7 cellular contexts compared by ENCODE assay signal in the genomic region with DNA sequence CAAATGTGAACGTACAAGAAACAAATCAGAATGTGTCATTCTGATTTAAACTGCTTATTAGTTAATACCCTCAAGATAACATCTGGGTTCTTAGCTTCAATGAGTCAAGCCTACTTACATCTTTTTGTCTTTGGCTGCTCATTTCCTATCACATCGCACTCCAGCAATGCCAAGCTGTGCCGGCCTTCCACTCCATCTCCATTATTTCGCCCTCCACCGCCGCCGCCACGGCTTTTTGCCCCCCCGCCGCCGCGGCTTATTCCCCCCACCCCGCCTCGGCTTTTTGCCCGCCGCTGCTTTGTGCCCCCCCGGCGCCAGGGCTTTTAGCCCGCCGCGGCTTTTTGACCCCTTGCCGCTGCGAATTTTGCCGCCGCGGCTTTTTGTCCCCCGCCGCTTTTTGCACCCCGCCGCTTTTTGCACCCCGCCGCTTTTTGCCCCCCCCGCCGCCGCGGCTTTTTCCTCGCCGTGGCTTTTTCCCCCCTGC.
DNase-seq lines count a peak whose midpoint lies in the region; TF ChIP-seq lines count a peak whose summit lies in the region.
"Not testable (repeated sequence)": the region's sequence is repeated elsewhere in the genome, so short reads cannot be mapped to it uniquely, and the experiment has no call there.

No MANE protein-coding gene starts in this region.

- intact Hi-C loops in activated CD4-positive, alpha-beta T cell treated with anti-CD3 and anti-CD28 coated beads, Interleukin-2, amount 10 ng/mL, durations not matched to agents 24 days and 14 days (cut with micrococcal nuclease), result loop anchor here (10.0 kb wide), 1 partner anchor 119 kb away; no protein-coding TSS in a partner anchor
- intact Hi-C loops in lower leg skin (cut with DNase I; ENCODE audit: low total_unique reads); sigmoid colon (cut with DNase I): not testable (repeated sequence)

- peak overlapping the region; percentile 62 for H3K27ac Mint-ChIP-seq in activated CD4-positive, alpha-beta T cell treated with anti-CD3 and anti-CD28 coated beads, Interleukin-2, amount 10 ng/mL, durations not matched to agents 24 days and 14 days

- H3K4me1 ChIP-seq in sigmoid colon, result not testable (repeated sequence)

- not testable (repeated sequence) for H3K36me3 ChIP-seq in H7 (replicated peaks; ENCODE audit: control insufficient read depth, insufficient read depth, low read length); sigmoid colon

- DNase-seq in H7; activated CD4-positive, alpha-beta T cell treated with anti-CD3 and anti-CD28 coated beads, Interleukin-2, amount 10 ng/mL, durations not matched to agents 24 days and 14 days; lower leg skin (ENCODE audit: low spot score in 2 of 2); sigmoid colon: not testable (repeated sequence)
- DNase-seq in NCI-H748 (lab: John Stamatoyannopoulos, UW; ENCODE audit: unreplicated experiment) (peak; percentile 54), astrocyte of the hippocampus (ENCODE audit: low read depth, low spot score) (peak; percentile 42), fibroblast of mammary gland (ENCODE audit: low read depth) (peak; percentile 48)

- H3K4me3 Mint-ChIP-seq in activated CD4-positive, alpha-beta T cell treated with anti-CD3 and anti-CD28 coated beads, Interleukin-2, amount 10 ng/mL, durations not matched to agents 24 days and 14 days, result peak overlapping the region; percentile 77

- TF ChIP-seq CTCF in fibroblast of mammary gland (conservative IDR thresholded peaks at IDR 0.05; ENCODE audit: control insufficient read depth, insufficient read depth, low read depth, low read length); lower leg skin (IDR thresholded peaks at IDR 0.05); sigmoid colon (IDR thresholded peaks at IDR 0.05): not testable (repeated sequence)

- not testable (repeated sequence) for H3K27me3 Mint-ChIP-seq in activated CD4-positive, alpha-beta T cell treated with anti-CD3 and anti-CD28 coated beads, Interleukin-2, amount 10 ng/mL, durations not matched to agents 24 days and 14 days

- peaks cover 11% of the 10 kb centered on the region for H3K36me3 Mint-ChIP-seq in activated CD4-positive, alpha-beta T cell treated with anti-CD3 and anti-CD28 coated beads, Interleukin-2, amount 10 ng/mL, durations not matched to agents 24 days and 14 days (ENCODE audit: low read depth)

- H3K9me3 ChIP-seq in sigmoid colon, result not testable (repeated sequence)

- peak overlapping the region in 3 of 4 donors; percentile 48 to 77 (median 73) for H3K27ac ChIP-seq in sigmoid colon

- TF ChIP-seq POLR2A in lower leg skin (IDR thresholded peaks at IDR 0.05); sigmoid colon (IDR thresholded peaks at IDR 0.05): not testable (repeated sequence)

- 4 to 6% methylated on average over 15 to 36 of the region's 38 CpGs for WGBS in lower leg skin, 2 donors
- 3 to 6% methylated on average over 37 to 38 of the region's 38 CpGs for WGBS in sigmoid colon, 2 donors

- H3K9me3 Mint-ChIP-seq in activated CD4-positive, alpha-beta T cell treated with anti-CD3 and anti-CD28 coated beads, Interleukin-2, amount 10 ng/mL, durations not matched to agents 24 days and 14 days, result not testable (repeated sequence)

- H3K4me1 Mint-ChIP-seq in activated CD4-positive, alpha-beta T cell treated with anti-CD3 and anti-CD28 coated beads, Interleukin-2, amount 10 ng/mL, durations not matched to agents 24 days and 14 days, result not testable (repeated sequence)

- H3K27me3 ChIP-seq in H7 (ENCODE audit: control insufficient read depth, insufficient read depth, low read length), result peaks cover 12% of the 10 kb centered on the region
- H3K27me3 ChIP-seq in sigmoid colon, result not testable (repeated sequence)

- peak overlapping the region; percentile 42 for H3K4me3 ChIP-seq in H7 (ENCODE audit: insufficient read depth, low read depth, low read length)
- H3K4me3 ChIP-seq in fibroblast of mammary gland (ENCODE audit: control insufficient read depth, low read depth, low read length), result peak overlapping the region; percentile 29
- peak overlapping the region; percentile 24 for H3K4me3 ChIP-seq in lower leg skin (ENCODE audit: low read depth, poor library complexity, severe bottlenecking)
- peak overlapping the region; percentile 44 to 64 (median 56) for H3K4me3 ChIP-seq in sigmoid colon

- not testable (repeated sequence) for TF ChIP-seq EP300 in sigmoid colon (IDR thresholded peaks at IDR 0.05)
